8 cellular contexts compared by ENCODE assay signal in the genomic region with DNA sequence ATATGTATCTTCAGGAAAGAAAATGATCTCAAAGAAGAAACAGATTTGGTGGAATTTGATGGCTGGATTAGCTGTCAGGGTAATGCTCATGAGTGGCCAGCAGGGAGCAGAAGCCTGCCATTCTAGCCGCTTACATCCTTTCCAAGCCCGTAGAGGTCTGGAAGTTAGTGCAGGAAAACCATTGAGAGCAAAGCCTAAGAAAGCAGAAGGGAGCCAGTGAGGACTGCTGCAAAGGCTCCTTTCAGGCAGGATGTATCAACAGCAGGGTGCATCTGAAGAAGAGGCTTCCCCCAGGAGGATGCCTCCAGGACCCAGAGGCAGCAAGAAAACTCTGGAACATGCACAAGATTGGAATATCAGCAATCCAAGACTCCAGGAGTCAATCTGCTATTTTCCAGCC. TPM values are rescaled to one million over a fixed set of nuclear protein-coding genes. Genes with fewer than 3 reads are reported as not detected.
DNase-seq lines count a peak whose midpoint lies in the region; ATAC-seq, FAIRE-seq and TF ChIP-seq lines count a peak whose summit lies in the region.

No MANE protein-coding gene starts in this region.

- no peaks in the 10 kb centered on the region for H3K36me3 ChIP-seq in left lung

- H3K27ac ChIP-seq in A549: peak overlapping the region; percentile 35 to 67; a peak in 4 of 6 replicates
- no peak overlapping the region for H3K27ac ChIP-seq in left lung
- H3K27ac ChIP-seq in substantia nigra (ENCODE audit: low read depth, low read length, poor library complexity, severe bottlenecking): no peak overlapping the region

- H3K4me3 ChIP-seq in A549 (no peak overlapping the region), left lung (no peak overlapping the region)

- TF ChIP-seq POLR2A in A549 (IDR thresholded peaks at IDR 0.05; ENCODE audit: low read length): no peak

- peak overlapping the region; percentile 15; the same call in 1 of the 3 replicates for H3K4me2 ChIP-seq in A549

- WGBS in A549 (ENCODE audit: missing lambda C conversion rate): 0% methylated on average over 2 of the region's 2 CpGs

- POLR2A ChIA-PET in A549 (lab: Yijun Ruan, JAX): interaction anchor here (1.4 to 2.3 kb wide), 2 partner anchors 23 to 24 kb away, joined by 4 to 10 read pairs; a partner anchor contains a TSS
- POLR2A ChIA-PET in GM10248 (lab: Yijun Ruan, JAX): no interaction called here

- TF ChIP-seq EP300 in A549 (IDR thresholded peaks at IDR 0.05): no peak

- DNase-seq in A549 (ENCODE audit: low read depth in 1 of 2, low spot score in 1 of 2) (peak; percentile 44 to 84), GM10248 (ENCODE audit: extremely low spot score) (peak; percentile 46), NCI-H1105 treated with DMSO at 0.1 percent for 48 hours (lab: John Stamatoyannopoulos, UW) (peak; percentile 56), T-helper 9 cell (peak; percentile 23), dermis blood vessel endothelial cell (peak; percentile 84), left lung (no peak), substantia nigra (lab: John Stamatoyannopoulos, UW) (peak in 31 of 49 donors; percentile 8 to 73 (median 34))

- FAIRE-seq in A549 (lab: Jason Lieb, UNC): peak; percentile 90

- H3K27me3 ChIP-seq in left lung: no peaks in the 10 kb centered on the region

- H3K4me1 ChIP-seq in A549 (peaks cover 5% of the 10 kb centered on the region; the same call in 2 of the 3 replicates), left lung (peaks cover 4 to 14% of the 10 kb centered on the region in 2 donors)

- CTCF ChIA-PET in A549 (lab: Yijun Ruan, JAX): interaction anchor here (0.7 to 12.8 kb wide), 67 partner anchors 9 to 1127 kb away, joined by 3 to 430 read pairs (median 4); a partner anchor contains a TSS
- CTCF ChIA-PET in GM10248 (lab: Yijun Ruan, JAX): interaction anchor here (0.7 to 6.8 kb wide), 35 partner anchors 10 to 509 kb away, joined by 3 to 191 read pairs (median 4); a partner anchor contains a TSS

- TF ChIP-seq CTCF in A549 (IDR thresholded peaks at IDR 0.05) (peak; percentile 98), GM10248 (IDR thresholded peaks at IDR 0.05; ENCODE audit: control extremely low read depth, extremely low read depth, low read depth, missing control alignments) (peak; percentile 82), left lung (IDR thresholded peaks at IDR 0.05) (peak; percentile 83 to 92)

- ATAC-seq in A549 (peak; percentile 91 to 97), left lung (peak; percentile 93), GM18867 (IDR thresholded peaks at IDR 0.05; ENCODE audit: unreplicated experiment) (no peak)

- intact Hi-C loops in left lung (cut with DNase I): loop anchor here (5.0 to 10.0 kb wide), 2 partner anchors 496 to 499 kb away; no protein-coding TSS in a partner anchor

- TF ChIP-seq RAD21 in A549 (conservative IDR thresholded peaks at IDR 0.05 in 1 of 2, IDR thresholded peaks at IDR 0.05 in 1 of 2): peak; percentile 99 to 100

- H3K9me3 ChIP-seq in A549: no peaks in the 10 kb centered on the region
- no peaks in the 10 kb centered on the region for H3K9me3 ChIP-seq in left lung

TF ChIP-seq in A549, 52 proteins besides CTCF, POLR2A, EP300 and RAD21:
- TF ChIP-seq SMC3 (IDR thresholded peaks at IDR 0.05) (peak; percentile 99), JUNB (IDR thresholded peaks at IDR 0.05) (no peak)

RNA-seq across cellular contexts. Expression of a gene that starts 22.9 kb away (rescaled TPM):
- polyA plus RNA-seq in A549 (2011; rRNA removed) (149 and 163 TPM in 2 replicates), A549 (2017; fragmentation: RNase III; extraction: RNeasy Plus Mini Kit Qiagen cat#74134 plus additional on column Dnase treatment) (197 to 273 TPM (median 216 TPM) in 3 replicates)
- 174 and 289 TPM in 2 replicates for polyA plus RNA-seq in A549 (2012; cell fraction: cytosol; rRNA removed)
- 195 and 198 TPM in 2 replicates for polyA plus RNA-seq in A549 (2012; cell fraction: nucleus; rRNA removed)
- 226 and 241 TPM in 2 replicates for polyA minus RNA-seq in A549 (2011; rRNA and poly(A)+ RNA removed)
- total RNA-seq in dermis blood vessel endothelial cell (25.1 and 49.9 TPM in 2 replicates), left lung (100 to 1,000 TPM; 119 to 256 TPM)

Comparison
In these comparisons a context has a peak if more than half of its experiments do, and no peak if none do; other contexts are left out.
1. DNase-seq: peak in A549 (2 of 2), GM10248 (single experiment), NCI-H1105 treated with DMSO at 0.1 percent for 48 hours (single experiment), T-helper 9 cell (single experiment), dermis blood vessel endothelial cell (single experiment) and substantia nigra (31 of 49); none in left lung (0 of 2).
2. H3K27ac ChIP-seq: peak in A549 (2 of 2); none in left lung (0 of 2) and substantia nigra (single experiment).
3. Peak in every context shown above with its lines, with median percentiles within 50 percentile points of each other: CTCF ChIP-seq.